26 cellular contexts compared by ENCODE assay signal in genomic region chr2:177897278-177897677, GRCh38.
DNase-seq lines count a peak whose midpoint lies in the region; ATAC-seq, FAIRE-seq and TF ChIP-seq lines count a peak whose summit lies in the region.
"Had no signal": no experiment of that assay in that cellular context is flagged by ENCODE, and none has a peak within 500 bp of the region (broad histone marks: within the 10 kb centered on the region; RNA-seq: fewer than 3 reads in every experiment).

No MANE protein-coding gene starts in this region.

- peaks cover 7% of the 10 kb centered on the region; the same call in 1 of the 2 replicates for H3K4me1 ChIP-seq in GM23338 (ENCODE audit: insufficient read depth)
- H3K4me1 ChIP-seq in H1 (replicated peaks in 1 of 4; ENCODE audit: control insufficient read depth in 3 of 4, insufficient read depth in 4 of 4, low read length in 3 of 4): no peaks in the 10 kb centered on the region; a peak in 1 of 7 replicates
- H3K4me1 ChIP-seq in ascending aorta: no peaks in the 10 kb centered on the region
- H3K4me1 ChIP-seq in neural progenitor cell: peaks cover 1% of the 10 kb centered on the region
- H3K4me1 ChIP-seq: BE2C had no signal

- H3K4me2 ChIP-seq in GM23338 (no peak overlapping the region), H1 (ENCODE audit: insufficient read depth in 1 of 2, low read depth in 2 of 2, low read length in 2 of 2) (no peak overlapping the region), neural progenitor cell (no peak overlapping the region)

- H3K27me3 ChIP-seq in GM23338 (ENCODE audit: insufficient read depth) (no peaks in the 10 kb centered on the region), H1 (replicated peaks in 1 of 4; ENCODE audit: control insufficient read depth in 3 of 4, extremely low read depth in 1 of 4, insufficient read depth in 3 of 4, low read length in 3 of 4) (no peaks in the 10 kb centered on the region), ascending aorta (no peaks in the 10 kb centered on the region), neural progenitor cell (no peaks in the 10 kb centered on the region)
- H3K27me3 ChIP-seq: BE2C had no signal

- no peak overlapping the region for H2BK20ac ChIP-seq in H1 (ENCODE audit: low read length)

- intact Hi-C loops in ascending aorta (cut with DNase I): no loop called here

- H3K9ac ChIP-seq in H1 (replicated peaks in 1 of 4; ENCODE audit: extremely low read depth in 1 of 4, low read depth in 3 of 4, low read length in 3 of 4): no peak overlapping the region
- no peak overlapping the region for H3K9ac ChIP-seq in neural progenitor cell
- H3K9ac ChIP-seq: GM23248 had no signal

- TF ChIP-seq EP300 in H1 (IDR thresholded peaks at IDR 0.05; ENCODE audit: borderline replicate concordance in 1 of 2, low read depth in 2 of 2, low read length in 2 of 2): no peak

- H3K4me1 Mint-ChIP-seq in GM23338 (peaks cover 11% of the 10 kb centered on the region; the same call in 2 of the 3 replicates), neural progenitor cell (no peaks in the 10 kb centered on the region)
- H3K4me1 Mint-ChIP-seq: CD4-positive, CD25-positive, alpha-beta regulatory T cell; CD8-positive, alpha-beta memory T cell; IgD-negative memory B cell had no signal

- TF ChIP-seq POLR2A in H1 (IDR thresholded peaks at IDR 0.05; ENCODE audit: control extremely low read depth in 1 of 2, low read depth in 2 of 2, low read length in 2 of 2): no peak

- H3K79me2 ChIP-seq in GM23338 (replicated peaks; ENCODE audit: insufficient read depth) (no peaks in the 10 kb centered on the region), H1 (ENCODE audit: control insufficient read depth in 1 of 2, insufficient read depth in 2 of 2, low read length in 2 of 2) (no peaks in the 10 kb centered on the region), neural progenitor cell (ENCODE audit: low read depth) (no peaks in the 10 kb centered on the region)

- no peak overlapping the region for H3K4ac ChIP-seq in H1 (replicated peaks; ENCODE audit: insufficient read length, low read depth, low read length)

- POLR2A ChIA-PET in H1 (lab: Charles Lee; ENCODE audit: partially characterized antibody): no interaction called here

- H2BK15ac ChIP-seq in H1 (ENCODE audit: low read length): no peak overlapping the region

- no peaks in the 10 kb centered on the region for H3K27me3 Mint-ChIP-seq in GM23338 (ENCODE audit: insufficient read depth, low read depth, poor library complexity)
- H3K27me3 Mint-ChIP-seq in neural progenitor cell (ENCODE audit: insufficient read depth, low read depth): peaks cover 7% of the 10 kb centered on the region
- H3K27me3 Mint-ChIP-seq: CD4-positive, CD25-positive, alpha-beta regulatory T cell had no signal

- H3K27ac ChIP-seq in GM23338 (ENCODE audit: low read depth) (no peak overlapping the region), H1 (ENCODE audit: low read depth, low read length) (no peak overlapping the region), ascending aorta (no peak overlapping the region), neural progenitor cell (no peak overlapping the region)
- H3K27ac ChIP-seq: GM23248 had no signal

- H3F3A ChIP-seq in GM23338 (replicated peaks; ENCODE audit: low read depth) (no peaks in the 10 kb centered on the region), neural progenitor cell (ENCODE audit: low read depth) (no peaks in the 10 kb centered on the region)

- no peak overlapping the region for H3K14ac ChIP-seq in H1 (ENCODE audit: insufficient read length)

- no peak overlapping the region for H2BK120ac ChIP-seq in H1 (replicated peaks; ENCODE audit: low read depth, low read length)

- H2AK5ac ChIP-seq in H1 (ENCODE audit: low read depth, low read length): no peak overlapping the region

- H4K20me1 ChIP-seq in GM23338 (replicated peaks; ENCODE audit: insufficient read depth): no peaks in the 10 kb centered on the region
- H4K20me1 ChIP-seq in H1 (replicated peaks in 1 of 2; ENCODE audit: control insufficient read depth in 1 of 2, insufficient read depth in 2 of 2, low read length in 2 of 2): no peaks in the 10 kb centered on the region
- no peaks in the 10 kb centered on the region for H4K20me1 ChIP-seq in neural progenitor cell (ENCODE audit: low read depth)

- no peak overlapping the region for H3K18ac ChIP-seq in H1 (ENCODE audit: extremely low read depth, low read length)

- DNase-seq in ELF-1 (ENCODE audit: low read depth, low spot score): peak; percentile 40
- peak; percentile 19 for DNase-seq in GM23338 (ENCODE audit: low spot score)
- no peak for DNase-seq in H1 (ENCODE audit: low read depth in 1 of 2, low spot score in 2 of 2)
- DNase-seq in iPS-NIHi7 (ENCODE audit: extremely low spot score): peak; percentile 27
- DNase-seq in ascending aorta (ENCODE audit: low spot score in 2 of 2): no peak
- DNase-seq in activated effector memory CD4-positive, alpha-beta T cell treated with anti-CD3 and anti-CD28 coated beads, Interleukin-2, amount 50 U/mL, for 16 hours: no peak
- no peak for DNase-seq in neural progenitor cell (ENCODE audit: low spot score)
- DNase-seq: ACHN; BE2C; C1 segment of cervical spinal cord; CD4-positive, CD25-positive, alpha-beta regulatory T cell; CD8-positive, alpha-beta memory T cell; COR-L47; DMS 273 treated with DMSO at 0.1 percent for 48 hours; DMS53; DND-41; EL; GM23248; H7; KBM-7 had no signal

- H3K36me3 Mint-ChIP-seq in GM23338 (ENCODE audit: low read depth) (no peaks in the 10 kb centered on the region), neural progenitor cell (no peaks in the 10 kb centered on the region)
- H3K36me3 Mint-ChIP-seq: CD4-positive, CD25-positive, alpha-beta regulatory T cell; CD8-positive, alpha-beta memory T cell; IgD-negative memory B cell had no signal

- peak; percentile 82 for ATAC-seq in GM23338

- no peak overlapping the region for H3K4me3 ChIP-seq in GM23338
- H3K4me3 ChIP-seq in H1 (ENCODE audit: extremely low read depth in 1 of 4, insufficient read depth in 2 of 4, low read depth in 3 of 4, low read length in 4 of 4): no peak overlapping the region
- no peak overlapping the region for H3K4me3 ChIP-seq in ascending aorta
- H3K4me3 ChIP-seq in neural progenitor cell: no peak overlapping the region
- H3K4me3 ChIP-seq: GM23248 had no signal

- H4K8ac ChIP-seq in H1 (ENCODE audit: extremely low read depth, insufficient read depth, low read length): no peak overlapping the region

- H3K36me3 ChIP-seq in GM23338 (ENCODE audit: insufficient read depth) (no peaks in the 10 kb centered on the region), H1 (ENCODE audit: control insufficient read depth in 2 of 4, insufficient read depth in 4 of 4, low read length in 3 of 4) (no peaks in the 10 kb centered on the region), ascending aorta (no peaks in the 10 kb centered on the region), neural progenitor cell (no peaks in the 10 kb centered on the region)
- H3K36me3 ChIP-seq: BE2C had no signal

- no peaks in the 10 kb centered on the region for H3K9me3 Mint-ChIP-seq in GM23338
- peaks cover 2% of the 10 kb centered on the region for H3K9me3 Mint-ChIP-seq in neural progenitor cell
- H3K9me3 Mint-ChIP-seq: IgD-negative memory B cell had no signal

- H3K27ac Mint-ChIP-seq in GM23338 (no peak overlapping the region), neural progenitor cell (no peak overlapping the region)
- H3K27ac Mint-ChIP-seq: CD4-positive, CD25-positive, alpha-beta regulatory T cell; CD8-positive, alpha-beta memory T cell; IgD-negative memory B cell had no signal

- no peaks in the 10 kb centered on the region for H3K23me2 ChIP-seq in H1 (ENCODE audit: low read depth, low read length)

- H2BK12ac ChIP-seq in H1 (ENCODE audit: low read depth, low read length): no peak overlapping the region

- WGBS in H1 (ENCODE audit: extremely low coverage in 1 of 2, insufficient coverage in 1 of 2, insufficient read length in 1 of 2, insufficient replicate concordance in 2 of 2, low coverage in 1 of 2, low lambda C conversion rate in 2 of 2, missing lambda C conversion rate in 1 of 2), 2 experiments: 75% methylated on average over 5 of the region's 5 CpGs; no CpG with 5 or more reads in 1 of the 2 experiments

- H3K9me2 ChIP-seq in GM23338 (ENCODE audit: insufficient read depth): no peaks in the 10 kb centered on the region

- FAIRE-seq in H1 (lab: Jason Lieb, UNC): no peak
- FAIRE-seq: A204.1, G401.6, GM12891, GM19239, HTR-8/SVneo had no signal

- no peak overlapping the region for H3K56ac ChIP-seq in H1 (replicated peaks; ENCODE audit: insufficient read length, low read depth, low read length)

- TF ChIP-seq RAD21 in H1 (IDR thresholded peaks at IDR 0.05 in 1 of 2, conservative IDR thresholded peaks at IDR 0.05 in 1 of 2; ENCODE audit: low read depth in 2 of 2, low read length in 2 of 2): no peak

- CTCF ChIA-PET in H1 (lab: Charles Lee; ENCODE audit: partially characterized antibody): interaction anchor here (2.6 kb wide), 1 partner anchor 10 kb away, joined by 16 read pairs; no protein-coding TSS in a partner anchor

- H2AFZ ChIP-seq in GM23338 (peak overlapping the region; percentile 80), H1 (ENCODE audit: low read length) (peak overlapping the region; percentile 25), neural progenitor cell (replicated peaks) (no peak overlapping the region)
- H2AFZ ChIP-seq: GM23248 had no signal

- no peak overlapping the region for H3K23ac ChIP-seq in H1 (ENCODE audit: insufficient read length)

- H4K91ac ChIP-seq in H1 (replicated peaks; ENCODE audit: insufficient read length, low read length): no peak overlapping the region

- H3K9me3 ChIP-seq in H1 (ENCODE audit: insufficient read depth in 2 of 2, low read depth in 1 of 2, low read length in 1 of 2) (no peaks in the 10 kb centered on the region), ascending aorta (no peaks in the 10 kb centered on the region), neural progenitor cell (ENCODE audit: low read depth) (no peaks in the 10 kb centered on the region)
- H3K9me3 ChIP-seq: BE2C had no signal

- TF ChIP-seq CTCF in GM23338 (conservative IDR thresholded peaks at IDR 0.05; ENCODE audit: low read depth in 2 of 2) (no peak), H1 (IDR thresholded peaks at IDR 0.05; ENCODE audit: control extremely low read depth in 1 of 3, insufficient read depth in 1 of 3, low read depth in 1 of 3, low read length in 3 of 3) (no peak), ascending aorta (IDR thresholded peaks at IDR 0.05) (no peak), neural progenitor cell (IDR thresholded peaks at IDR 0.05) (no peak)

- H3K4me3 Mint-ChIP-seq in GM23338 (no peak overlapping the region), neural progenitor cell (no peak overlapping the region)
- H3K4me3 Mint-ChIP-seq: CD4-positive, CD25-positive, alpha-beta regulatory T cell; CD8-positive, alpha-beta memory T cell; IgD-negative memory B cell had no signal

- no peak overlapping the region for H2BK5ac ChIP-seq in H1 (ENCODE audit: low read depth, low read length)

- H4K5ac ChIP-seq in H1 (ENCODE audit: insufficient read length, low read depth, low read length): no peak overlapping the region

- H3K79me1 ChIP-seq in H1 (ENCODE audit: low read depth, low read length): no peaks in the 10 kb centered on the region

TF ChIP-seq in GM23338, 12 proteins besides CTCF, POLR2A, EP300 and RAD21 (continues in another document):
- TF ChIP-seq EZH2phosphoT487 (IDR thresholded peaks at IDR 0.05; ENCODE audit: unreplicated experiment) (no peak), NANOG (IDR thresholded peaks at IDR 0.05; ENCODE audit: borderline replicate concordance) (no peak)

TF ChIP-seq in H1, 55 proteins besides CTCF, POLR2A, EP300 and RAD21 (continues in another document):
- TF ChIP-seq YY1 (IDR thresholded peaks at IDR 0.05; ENCODE audit: low read depth, low read length): no peak

Comparison
In these comparisons a context has a peak if more than half of its experiments do, and no peak if none do; other contexts are left out.
1. DNase-seq: peak in ELF-1 (single experiment), GM23338 (single experiment) and iPS-NIHi7 (single experiment); none in H1 (0 of 2), ascending aorta (0 of 2), activated effector memory CD4-positive, alpha-beta T cell treated with anti-CD3 and anti-CD28 coated beads, Interleukin-2, amount 50 U/mL, for 16 hours (single experiment) and neural progenitor cell (single experiment).